In genomic region chr7:106071356-106071998, GRCh38 we compare ENCODE assay signal across 8 cellular contexts. TPM values are rescaled to one million over a fixed set of nuclear protein-coding genes. Genes with fewer than 3 reads are reported as not detected.
A peak's percentile ranks its signal among the peaks of the same experiment; 100 is the strongest.
DNase-seq lines count a peak whose midpoint lies in the region; ATAC-seq lines count a peak whose summit lies in the region.

No MANE protein-coding gene starts in this region.

- H3K27me3 Mint-ChIP-seq in activated T-cell treated with anti-CD3 and anti-CD28 coated beads, Interleukin-2, amount 50 U/mL, for 4 hours (ENCODE audit: low read depth), result no peaks in the 10 kb centered on the region

- no peaks in the 10 kb centered on the region for H3K36me3 Mint-ChIP-seq in activated T-cell treated with anti-CD3 and anti-CD28 coated beads, Interleukin-2, amount 50 U/mL, for 4 hours (ENCODE audit: insufficient read depth)

- H3K4me1 Mint-ChIP-seq in activated T-cell treated with anti-CD3 and anti-CD28 coated beads, Interleukin-2, amount 50 U/mL, for 4 hours (ENCODE audit: low read depth), result peaks cover 43% of the 10 kb centered on the region

- peak overlapping the region; percentile 74 for H3K4me3 Mint-ChIP-seq in activated T-cell treated with anti-CD3 and anti-CD28 coated beads, Interleukin-2, amount 50 U/mL, for 4 hours

- peak; percentile 94 for ATAC-seq in GM18861 (IDR thresholded peaks at IDR 0.05; ENCODE audit: unreplicated experiment)
- peak; percentile 96 for ATAC-seq in HG02852 (IDR thresholded peaks at IDR 0.05; ENCODE audit: unreplicated experiment)
- ATAC-seq in activated T-cell treated with anti-CD3 and anti-CD28 coated beads, Interleukin-2, amount 50 U/mL, for 4 hours, result peak; percentile 95 to 99

- no peaks in the 10 kb centered on the region for H3K9me3 Mint-ChIP-seq in activated T-cell treated with anti-CD3 and anti-CD28 coated beads, Interleukin-2, amount 50 U/mL, for 4 hours

- DNase-seq in NCI-H69 (lab: John Stamatoyannopoulos, UW) (peak; percentile 66), left kidney (ENCODE audit: low read depth, low spot score) (peak; percentile 39), NCI-H1436 (lab: John Stamatoyannopoulos, UW) (no peak), RKO (ENCODE audit: low spot score) (no peak)
- no peak for DNase-seq in activated T-cell treated with anti-CD3 and anti-CD28 coated beads, Interleukin-2, amount 50 U/mL, for 4 hours
- peak; percentile 17 for DNase-seq in stimulated activated naive CD4-positive, alpha-beta T cell treated with Interleukin-2 at 50 U/mL for 16 hours (lab: John Stamatoyannopoulos, UW)

RNA-seq across cellular contexts. Expression of gene SYPL1, which starts 40.6 kb away (rescaled TPM):
- 10 to 100 TPM; 20.0 to 24.1 (median 21.5) TPM for total RNA-seq in activated T-cell treated with anti-CD3 and anti-CD28 coated beads, Interleukin-2, amount 50 U/mL, for 4 hours

Comparison
In these comparisons a context has a peak if more than half of its experiments do, and no peak if none do; other contexts are left out.
1. DNase-seq: peak in NCI-H69 (single experiment), left kidney (single experiment) and stimulated activated naive CD4-positive, alpha-beta T cell treated with Interleukin-2 at 50 U/mL for 16 hours (single experiment); none in activated T-cell treated with anti-CD3 and anti-CD28 coated beads, Interleukin-2, amount 50 U/mL, for 4 hours (single experiment), NCI-H1436 (single experiment) and RKO (single experiment).
2. Peak in every context shown above with its lines, with median percentiles within 50 percentile points of each other: ATAC-seq.